Comparison of ENCODE assay signal across 8 cellular contexts in genomic region chr17:50397111-50397918, GRCh38. TPM values are rescaled to one million over a fixed set of nuclear protein-coding genes. Genes with fewer than 3 reads are reported as not detected.
A peak's percentile ranks its signal among the peaks of the same experiment; 100 is the strongest.
DNase-seq lines count a peak whose midpoint lies in the region; ATAC-seq and TF ChIP-seq lines count a peak whose summit lies in the region.

Gene LRRC59 (minus strand): TSS chr17:50397523. CDS start chr17:50397317, 206 bp downstream.

- H3K36me3 Mint-ChIP-seq in activated T-cell treated with anti-CD3 and anti-CD28 coated beads, Interleukin-2, amount 50 U/mL, for 4 hours (ENCODE audit: insufficient read depth): peaks cover 28% of the 10 kb centered on the region

- peak within 1 kb of the TSS; percentile 98 for H2AK5ac ChIP-seq in IMR-90 (ENCODE audit: low read depth, low read length)

- peak; percentile 99 for TF ChIP-seq CTCF in IMR-90 (conservative IDR thresholded peaks at IDR 0.05; ENCODE audit: low read depth, low read length)
- peak; percentile 96 for TF ChIP-seq CTCF in PC-9 (conservative IDR thresholded peaks at IDR 0.05)

- H3K4me1 ChIP-seq in IMR-90 (ENCODE audit: control insufficient read depth, insufficient read depth, low read length) (peaks cover 4% of the 10 kb centered on the region), PC-9 (replicated peaks; ENCODE audit: insufficient read depth) (peaks cover 46% of the 10 kb centered on the region), muscle layer of duodenum (ENCODE audit: control insufficient read depth in 1 of 2, insufficient read depth in 2 of 2, low read length in 2 of 2) (peaks cover 0 to 27% of the 10 kb centered on the region in 2 donors)

- POLR2A ChIA-PET in IMR-90 (lab: Charles Lee; ENCODE audit: unreplicated experiment) (interaction anchor here (0.7 to 1.3 kb wide), 3 partner anchors 24 to 99 kb away, joined by 4 to 5 read pairs (median 4); no protein-coding TSS in a partner anchor), PC-9 (lab: Charles Lee; ENCODE audit: unreplicated experiment) (interaction anchor here (0.6 to 0.7 kb wide), 4 partner anchors 30 to 415 kb away, joined by 3 to 5 read pairs (median 4); no protein-coding TSS in a partner anchor)

- dilution Hi-C loops in IMR-90 (cut with HindIII; ENCODE audit: low sequenced_read_pairs, unreplicated experiment): no loop called here

- H3K4me3 ChIP-seq in IMR-90 (ENCODE audit: insufficient read depth, low read depth, low read length) (peak within 1 kb of the TSS; percentile 96), PC-9 (peak within 1 kb of the TSS; percentile 98), muscle layer of duodenum (ENCODE audit: low read depth in 1 of 2, low read length in 2 of 2) (peak within 1 kb of the TSS; percentile 96 to 98)

- H3K9me2 ChIP-seq in PC-9 (ENCODE audit: insufficient read depth): no peaks in the 10 kb centered on the region

- peak within 1 kb of the TSS; percentile 92 for H3K9ac ChIP-seq in IMR-90 (ENCODE audit: low read depth, low read length)

- H3K79me2 ChIP-seq in PC-9 (ENCODE audit: low read depth): peaks cover 49% of the 10 kb centered on the region

- H4K20me1 ChIP-seq in IMR-90 (ENCODE audit: insufficient read depth, low read length) (peaks cover 44% of the 10 kb centered on the region), PC-9 (ENCODE audit: insufficient read depth) (peaks cover 33% of the 10 kb centered on the region)

- ATAC-seq in GM21528 (IDR thresholded peaks at IDR 0.05; ENCODE audit: low FRiP score, unreplicated experiment) (peak; percentile 90), IMR-90 (ENCODE audit: low read depth) (peak; percentile 98), esophagus mucosa (peak; percentile 97)
- ATAC-seq in activated T-cell treated with anti-CD3 and anti-CD28 coated beads, Interleukin-2, amount 50 U/mL, for 4 hours: peak; percentile 98

- H3K4me3 Mint-ChIP-seq in activated T-cell treated with anti-CD3 and anti-CD28 coated beads, Interleukin-2, amount 50 U/mL, for 4 hours: peak within 1 kb of the TSS; percentile 97

- H3K9me3 ChIP-seq in IMR-90 (ENCODE audit: control insufficient read depth, insufficient read depth, low read length): 0 out of 2 replicates have a peak, but pooled peaks cover 2% of the 10 kb centered on the region
- H3K9me3 ChIP-seq in PC-9 (ENCODE audit: insufficient read depth, low read depth): no peaks in the 10 kb centered on the region
- H3K9me3 ChIP-seq in muscle layer of duodenum (ENCODE audit: control insufficient read depth in 1 of 2, low read length in 2 of 2): no peaks in the 10 kb centered on the region

- no peak within 1 kb of the TSS; the same call in 2 of the 3 replicates for H2BK15ac ChIP-seq in IMR-90 (ENCODE audit: low read depth, low read length)

- H3K79me1 ChIP-seq in IMR-90 (ENCODE audit: low read depth in 1 of 2, low read length in 2 of 2): peaks cover 25 to 32% of the 10 kb centered on the region in 2 experiments

- peak within 1 kb of the TSS; percentile 5; the same call in 1 of the 2 replicates for H3K18ac ChIP-seq in IMR-90 (ENCODE audit: low read depth, low read length)

- WGBS in IMR-90 (ENCODE audit: extremely low coverage in 2 of 2, insufficient read length in 1 of 2), 2 experiments: 2% methylated on average over 31 of the region's 70 CpGs; no CpG with 5 or more reads in 1 of the 2 experiments

- H4K8ac ChIP-seq in IMR-90 (ENCODE audit: low read depth in 2 of 2, low read length in 2 of 2): peak within 1 kb of the TSS; percentile 80 to 95

- DNase-seq in DMS53 (lab: John Stamatoyannopoulos, UW) (peak; percentile 95), IMR-90 (peak; percentile 82), PC-9 (peak; percentile 64 to 88)
- peak; percentile 94 for DNase-seq in activated T-cell treated with anti-CD3 and anti-CD28 coated beads, Interleukin-2, amount 50 U/mL, for 4 hours
- peak; percentile 89 for DNase-seq in stimulated activated CD8-positive, alpha-beta memory T cell treated with anti-CD3 and anti-CD28 coated beads, Interleukin-7, amount 100 ng/mL, for 24 hours (ENCODE audit: low read depth)

- H2BK20ac ChIP-seq in IMR-90 (ENCODE audit: low read depth, low read length): no peak within 1 kb of the TSS

- CTCF ChIA-PET in IMR-90 (lab: Yijun Ruan, JAX): interaction anchor here (0.6 to 1.4 kb wide), 11 partner anchors 9 to 317 kb away, joined by 3 to 7 read pairs (median 4); partner anchors contain the start of gene ACSF2
- CTCF ChIA-PET in PC-9 (lab: Charles Lee): interaction anchor here (0.6 to 2.0 kb wide), 10 partner anchors 23 to 1326 kb away, joined by 3 to 19 read pairs (median 6); partner anchors contain the start of gene RSAD1

- H3K9me1 ChIP-seq in IMR-90 (ENCODE audit: insufficient read depth, low read length): peaks cover 16% of the 10 kb centered on the region; the same call in 1 of the 2 replicates

- peak within 1 kb of the TSS; percentile 65 for H2BK5ac ChIP-seq in IMR-90 (ENCODE audit: low read depth, low read length, poor library complexity, severe bottlenecking)

- intact Hi-C loops in IMR-90 (cut with micrococcal nuclease): loop anchor here (1.0 kb wide), 1 partner anchor 81 kb away; the partner anchor contains the start of gene RSAD1
- intact Hi-C loops in PC-9 (cut with micrococcal nuclease; ENCODE audit: unreplicated experiment): loop anchor here (1.0 to 2.0 kb wide), 3 partner anchors 29 to 81 kb away; partner anchors contain the start of genes ACSF2 and RSAD1

- 0 out of 2 replicates have a peak, but pooled peaks cover 2% of the 10 kb centered on the region for H3K27me3 ChIP-seq in IMR-90 (ENCODE audit: control insufficient read depth, insufficient read depth, low read length)
- H3K27me3 ChIP-seq in PC-9 (ENCODE audit: insufficient read depth, low read depth): no peaks in the 10 kb centered on the region
- H3K27me3 ChIP-seq in muscle layer of duodenum (ENCODE audit: low read depth, low read length): no peaks in the 10 kb centered on the region

- peak within 1 kb of the TSS; percentile 95 for H3K14ac ChIP-seq in IMR-90 (replicated peaks; ENCODE audit: low read depth, low read length)

- peak; percentile 95 for TF ChIP-seq POLR2A in IMR-90 (IDR thresholded peaks at IDR 0.05; ENCODE audit: low read depth, low read length)

- peak within 1 kb of the TSS; percentile 91 for H3K56ac ChIP-seq in IMR-90 (ENCODE audit: extremely low read depth, insufficient read depth, low read length)

- peak; percentile 56 for TF ChIP-seq RAD21 in IMR-90 (IDR thresholded peaks at IDR 0.05; ENCODE audit: low read length)

- in situ Hi-C loops in IMR-90 (cut with MboI; ENCODE audit: low sequenced_read_pairs): no loop called here

- H3K4ac ChIP-seq in IMR-90 (ENCODE audit: low read depth, low read length): peak within 1 kb of the TSS; percentile 99

- H3F3A ChIP-seq in PC-9 (ENCODE audit: insufficient read depth, low read depth): peaks cover 36% of the 10 kb centered on the region

- H3K36me3 ChIP-seq in IMR-90 (ENCODE audit: control insufficient read depth, insufficient read depth, low read length) (peaks cover 26% of the 10 kb centered on the region), PC-9 (ENCODE audit: low read depth) (peaks cover 35% of the 10 kb centered on the region), muscle layer of duodenum (ENCODE audit: control insufficient read depth in 1 of 2, insufficient read depth in 2 of 2, low read length in 2 of 2) (peaks cover 26 to 39% of the 10 kb centered on the region in 2 donors)

- peak within 1 kb of the TSS; percentile 97 for H3K23ac ChIP-seq in IMR-90 (ENCODE audit: low read depth, low read length)

- peak within 1 kb of the TSS; percentile 96 for H3K4me2 ChIP-seq in IMR-90 (ENCODE audit: low read depth, low read length)
- H3K4me2 ChIP-seq in PC-9: peak within 1 kb of the TSS; percentile 97

- H4K5ac ChIP-seq in IMR-90 (ENCODE audit: low read depth, low read length): peak within 1 kb of the TSS; percentile 74

- peaks cover 2% of the 10 kb centered on the region for H3K27me3 Mint-ChIP-seq in activated T-cell treated with anti-CD3 and anti-CD28 coated beads, Interleukin-2, amount 50 U/mL, for 4 hours (ENCODE audit: low read depth)

- peak within 1 kb of the TSS; percentile 96 for H4K91ac ChIP-seq in IMR-90 (ENCODE audit: insufficient read depth, low read depth, low read length)

- peak within 1 kb of the TSS; percentile 50 for H2BK120ac ChIP-seq in IMR-90 (ENCODE audit: low read depth, low read length)

- no peaks in the 10 kb centered on the region for H3K9me3 Mint-ChIP-seq in activated T-cell treated with anti-CD3 and anti-CD28 coated beads, Interleukin-2, amount 50 U/mL, for 4 hours

- peak within 1 kb of the TSS; percentile 100 for H2AK9ac ChIP-seq in IMR-90 (replicated peaks; ENCODE audit: low read depth, low read length, poor library complexity)

- H2AFZ ChIP-seq in IMR-90 (replicated peaks; ENCODE audit: low read length, poor library complexity) (peak within 1 kb of the TSS; percentile 95), PC-9 (peak within 1 kb of the TSS; percentile 77)

- H3K27ac ChIP-seq in IMR-90 (ENCODE audit: insufficient read depth, low read length) (peak within 1 kb of the TSS; percentile 79), PC-9 (peak within 1 kb of the TSS; percentile 79), muscle layer of duodenum (ENCODE audit: low read length) (peak within 1 kb of the TSS; percentile 91)

- no TSS peak for BruUV-seq in IMR-90 (replicated peaks; lab: Mats Ljungman, UMichigan)
- no TSS peak for BruUV-seq in PC-9 (replicated peaks; lab: Mats Ljungman, UMichigan)

- peaks cover 34% of the 10 kb centered on the region for H3K4me1 Mint-ChIP-seq in activated T-cell treated with anti-CD3 and anti-CD28 coated beads, Interleukin-2, amount 50 U/mL, for 4 hours (ENCODE audit: low read depth)

TF ChIP-seq in IMR-90, 13 proteins besides CTCF, POLR2A, EP300 and RAD21 (continues in another document):
- TF ChIP-seq RCOR1 (IDR thresholded peaks at IDR 0.05; ENCODE audit: insufficient replicate concordance, low read length) (no peak), RFX5 (IDR thresholded peaks at IDR 0.05; ENCODE audit: low read depth, low read length) (no peak), CEBPB (IDR thresholded peaks at IDR 0.05; ENCODE audit: low read depth, low read length) (no peak), MAFK (IDR thresholded peaks at IDR 0.05; ENCODE audit: low read depth, low read length) (no peak), NFE2L2 (IDR thresholded peaks at IDR 0.05; ENCODE audit: low read depth, low read length) (peak; percentile 14; the same call in 1 of the 2 replicates), SMC3 (IDR thresholded peaks at IDR 0.05; ENCODE audit: low read depth, low read length) (peak; percentile 44), CHD1 (IDR thresholded peaks at IDR 0.05; ENCODE audit: low read depth, low read length) (0 out of 2 replicates have a peak, but pooled peaks have one; percentile 51), BHLHE40 (IDR thresholded peaks at IDR 0.05; ENCODE audit: low read depth, low read length) (peak; percentile 54), MAZ (IDR thresholded peaks at IDR 0.05; ENCODE audit: borderline replicate concordance, low read depth, low read length) (peak; percentile 98)

RNA-seq across cellular contexts. Expression of gene LRRC59, which starts in this region (rescaled TPM):
- 233 and 241 TPM in 2 replicates for total RNA-seq in IMR-90 (2012; rRNA removed)
- 134 and 139 TPM in 2 replicates for polyA plus RNA-seq in IMR-90 (2012; rRNA removed)
- polyA plus RNA-seq in IMR-90 (2012; cell fraction: cytosol; rRNA removed): 90.9 and 114 TPM in 2 replicates
- polyA plus RNA-seq in IMR-90 (2012; cell fraction: nucleus; rRNA removed; ENCODE audit: low replicate concordance): 56.5 and 96.2 TPM in 2 replicates
- total RNA-seq in PC-9 (2021): 72.9 and 102 TPM in 2 replicates
- 100 to 1,000 TPM; 153 to 174 (median 159) TPM for total RNA-seq in activated T-cell treated with anti-CD3 and anti-CD28 coated beads, Interleukin-2, amount 50 U/mL, for 4 hours
- 68.2 TPM for total RNA-seq in esophagus mucosa

Comparison
In these comparisons a context has a peak if more than half of its experiments do, and no peak if none do; other contexts are left out.
1. Peak in every context shown above with its lines: DNase-seq, ATAC-seq, H3K4me3 ChIP-seq and H3K27ac ChIP-seq.